Comparison of ENCODE assay signal across 8 cellular contexts in the genomic region with DNA sequence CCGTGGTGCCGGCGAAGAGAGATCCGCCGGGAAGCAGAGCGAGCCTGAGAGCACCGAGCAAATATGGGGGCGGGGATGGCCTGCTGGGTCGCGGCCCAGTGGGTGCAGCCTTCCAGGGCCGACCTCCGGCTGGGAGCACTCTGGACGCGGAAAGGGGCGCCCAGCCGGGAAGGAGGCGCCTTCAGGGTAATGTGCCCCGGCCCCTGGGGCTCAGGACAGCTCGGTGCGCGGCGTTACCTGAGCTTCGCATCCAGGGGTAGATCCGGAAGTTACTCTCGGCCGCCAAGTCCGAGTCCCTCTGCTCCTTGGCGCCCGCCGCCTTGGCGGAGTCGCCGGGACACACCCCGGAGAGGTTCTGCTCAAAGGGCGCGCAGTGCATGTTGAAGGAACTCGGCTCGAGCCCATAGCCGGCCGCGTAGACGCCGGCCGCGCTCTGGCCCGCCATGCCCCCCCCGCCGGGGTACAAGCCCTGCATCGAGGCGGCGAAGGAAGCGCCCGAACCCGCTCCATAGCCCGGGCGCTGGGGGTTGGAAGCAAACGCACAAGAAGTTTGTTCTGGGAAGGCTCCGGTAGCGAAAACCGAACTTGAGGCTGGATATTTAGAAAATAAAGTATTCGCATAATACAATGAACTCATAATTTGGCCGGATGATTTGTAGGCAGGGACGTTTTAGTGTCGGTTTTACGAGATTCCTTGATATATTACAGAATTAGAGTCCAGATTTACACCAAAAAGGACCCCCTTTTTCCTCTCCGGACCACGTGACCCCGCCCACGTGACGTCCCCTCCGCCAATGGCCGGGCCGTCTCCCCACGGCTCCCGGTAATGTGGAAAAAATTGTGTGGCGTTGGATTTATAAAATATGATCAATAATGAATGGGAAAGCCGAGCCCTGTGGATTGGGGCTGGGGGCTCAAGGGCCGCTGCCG. TPM values are rescaled to one million over a fixed set of nuclear protein-coding genes. Genes with fewer than 3 reads are reported as not detected.
A peak's percentile ranks its signal among the peaks of the same experiment; 100 is the strongest.
DNase-seq lines count a peak whose midpoint lies in the region; ATAC-seq and TF ChIP-seq lines count a peak whose summit lies in the region.

Gene HOXB7, minus strand, starts transcription at position 736 of the 930 bp plus-strand sequence. Its CDS starts 99 bp downstream, at position 637.

- in situ Hi-C loops in astrocyte of the cerebellum (cut with HindIII; ENCODE audit: low sequenced_read_pairs) = no loop called here

- no peaks in the 10 kb centered on the region for H3K9me3 ChIP-seq in SJSA1 (replicated peaks)

- H3K36me3 ChIP-seq in SJSA1 = peaks cover 7% of the 10 kb centered on the region

- no peak for ATAC-seq in HG02885 (IDR thresholded peaks at IDR 0.05; ENCODE audit: poor library complexity, unreplicated experiment)

- H3K27me3 ChIP-seq in SJSA1 (replicated peaks) = peaks cover 17% of the 10 kb centered on the region

- H3K4me3 ChIP-seq in SJSA1 (peak within 1 kb of the TSS; percentile 52), astrocyte of the cerebellum (ENCODE audit: low read depth, low read length) (peak within 1 kb of the TSS; percentile 26)

- H3K27ac ChIP-seq in SJSA1 = peak within 1 kb of the TSS; percentile 65

- DNase-seq in DMS114 treated with DMSO at 0.1 percent for 48 hours (lab: John Stamatoyannopoulos, UW; ENCODE audit: unreplicated experiment) = peak; percentile 33
- DNase-seq in HK-2 (ENCODE audit: unreplicated experiment) = peak; percentile 82
- DNase-seq in SJSA1 (ENCODE audit: low read depth in 1 of 2, low spot score in 2 of 2) = peak; percentile 78 to 86
- DNase-seq in astrocyte of the cerebellum (ENCODE audit: low read depth) = no peak
- peak; percentile 70 for DNase-seq in kidney tubule cell (ENCODE audit: low spot score)
- peak; percentile 69 for DNase-seq in stimulated activated CD4-positive, alpha-beta T cell treated with anti-CD3 and anti-CD28 coated beads, Interleukin-4, amount 100 ng/mL, for 1 hour
- DNase-seq in Kasumi-1 (lab: John Stamatoyannopoulos, UW) = no peak

- TF ChIP-seq CTCF in astrocyte of the cerebellum (IDR thresholded peaks at IDR 0.05; ENCODE audit: low read depth, low read length, missing control alignments) = no peak

- peaks cover 22% of the 10 kb centered on the region for H3K4me1 ChIP-seq in SJSA1 (replicated peaks)

RNA-seq across cellular contexts. Expression of gene HOXB7, which starts in this region (rescaled TPM):
- total RNA-seq in SJSA1 (2014; rRNA removed; shearing (Covaris generic)) = 23.0 and 28.4 TPM in 2 replicates

Comparison
In these comparisons a context has a peak if more than half of its experiments do, and no peak if none do; other contexts are left out.
1. DNase-seq: peak in DMS114 treated with DMSO at 0.1 percent for 48 hours (single experiment), HK-2 (single experiment), SJSA1 (2 of 2), kidney tubule cell (single experiment) and stimulated activated CD4-positive, alpha-beta T cell treated with anti-CD3 and anti-CD28 coated beads, Interleukin-4, amount 100 ng/mL, for 1 hour (single experiment); none in astrocyte of the cerebellum (single experiment) and Kasumi-1 (0 of 2).